ENCODE assay signal across 8 cellular contexts in the genomic region with DNA sequence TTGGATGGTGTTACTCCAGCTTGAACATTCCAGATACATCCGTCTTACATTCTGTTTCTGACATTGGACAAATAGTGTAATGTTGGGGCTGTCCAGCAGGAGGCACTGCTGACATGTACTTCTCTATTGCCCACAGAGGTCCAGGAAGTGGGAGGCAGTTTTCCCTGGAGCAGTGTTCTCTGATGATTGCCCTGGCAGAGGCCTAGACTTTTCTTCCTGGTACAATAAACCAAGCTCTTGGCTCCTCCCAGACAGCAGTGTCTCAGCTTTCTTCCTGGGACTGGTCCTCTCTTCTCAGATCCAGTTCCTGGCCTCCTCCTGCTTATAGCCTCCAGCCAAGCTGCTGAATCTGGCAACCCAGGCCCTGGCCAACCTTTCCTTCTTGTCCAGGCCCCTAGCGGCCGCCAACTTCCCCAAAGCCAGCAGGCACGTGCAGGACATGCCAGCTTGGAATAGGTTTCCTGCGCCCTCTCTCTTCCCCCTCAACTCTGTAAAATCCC. TPM values are rescaled to one million over a fixed set of nuclear protein-coding genes. Genes with fewer than 3 reads are reported as not detected.
DNase-seq lines count a peak whose midpoint lies in the region; ATAC-seq and TF ChIP-seq lines count a peak whose summit lies in the region.

No MANE protein-coding gene starts in this region.

- peak overlapping the region; percentile 69 for H3K4me2 ChIP-seq in OCI-LY3 (ENCODE audit: low read length)

- no peak for TF ChIP-seq POLR2A in transverse colon (IDR thresholded peaks at IDR 0.05)

- WGBS in transverse colon (ENCODE audit: low coverage in 1 of 2), 2 donors, result 43% methylated on average over 5 of the region's 5 CpGs; no CpG with 5 or more reads in 1 of the 2 donors

- peak overlapping the region; percentile 26; the same call in 1 of the 2 replicates for H3K9ac ChIP-seq in OCI-LY3 (ENCODE audit: low read length)

- peak overlapping the region; percentile 27; the same call in 1 of the 2 replicates for H3K4me3 ChIP-seq in OCI-LY3 (ENCODE audit: low read length)
- no peak overlapping the region for H3K4me3 ChIP-seq in fibroblast of pulmonary artery (replicated peaks; ENCODE audit: low read depth, low read length)
- H3K4me3 ChIP-seq in transverse colon, result no peak overlapping the region

- H3K27me3 Mint-ChIP-seq in activated T-helper 17 cell treated with anti-CD3 and anti-CD28 coated beads, Interleukin-2, amount 50 U/mL, for 72 hours, result no peaks in the 10 kb centered on the region
- H3K27me3 Mint-ChIP-seq in nephron progenitor cell (ENCODE audit: low read depth, poor library complexity), result peaks cover 11% of the 10 kb centered on the region

- TF ChIP-seq EP300 in transverse colon (IDR thresholded peaks at IDR 0.05; ENCODE audit: low read depth), result no peak

- H3K4me1 ChIP-seq in OCI-LY3 (ENCODE audit: low read length) (peaks cover 53% of the 10 kb centered on the region), transverse colon (peaks cover 3 to 27% (median 12%) of the 10 kb centered on the region in 4 donors)

- peak; percentile 27 for ATAC-seq in activated T-helper 17 cell treated with anti-CD3 and anti-CD28 coated beads, Interleukin-2, amount 50 U/mL, for 72 hours (replicated peaks)
- no peak for ATAC-seq in GM21423 (IDR thresholded peaks at IDR 0.05; ENCODE audit: unreplicated experiment)

- no peaks in the 10 kb centered on the region for H3K36me3 Mint-ChIP-seq in activated T-helper 17 cell treated with anti-CD3 and anti-CD28 coated beads, Interleukin-2, amount 50 U/mL, for 72 hours (ENCODE audit: low read depth)
- H3K36me3 Mint-ChIP-seq in nephron progenitor cell (ENCODE audit: low read depth), result no peaks in the 10 kb centered on the region

- H4K20me1 ChIP-seq in OCI-LY3 (ENCODE audit: insufficient read depth, low read length), result no peaks in the 10 kb centered on the region

- H3K4me3 Mint-ChIP-seq in activated T-helper 17 cell treated with anti-CD3 and anti-CD28 coated beads, Interleukin-2, amount 50 U/mL, for 72 hours, result no peak overlapping the region
- no peak overlapping the region for H3K4me3 Mint-ChIP-seq in nephron progenitor cell

- H3K9me3 Mint-ChIP-seq in activated T-helper 17 cell treated with anti-CD3 and anti-CD28 coated beads, Interleukin-2, amount 50 U/mL, for 72 hours, result no peaks in the 10 kb centered on the region
- no peaks in the 10 kb centered on the region for H3K9me3 Mint-ChIP-seq in nephron progenitor cell

- TF ChIP-seq CTCF in OCI-LY3 (IDR thresholded peaks at IDR 0.05; ENCODE audit: low read depth, low read length) (peak; percentile 82), fibroblast of pulmonary artery (IDR thresholded peaks at IDR 0.05; ENCODE audit: low read length, missing control alignments) (peak; percentile 85), nephron progenitor cell (IDR thresholded peaks at IDR 0.05) (peak; percentile 84), transverse colon (IDR thresholded peaks at IDR 0.05) (peak; percentile 67 to 95 (median 80))

- intact Hi-C loops in transverse colon (cut with DNase I; ENCODE audit: low total_unique reads), result loop anchor here (2.0 kb wide), 1 partner anchor 191 kb away; no protein-coding TSS in a partner anchor

- H3K36me3 ChIP-seq in OCI-LY3 (replicated peaks; ENCODE audit: low read depth, low read length), result peaks cover 5% of the 10 kb centered on the region
- H3K36me3 ChIP-seq in transverse colon, result no peaks in the 10 kb centered on the region

- in situ Hi-C loops in transverse colon (cut with MboI; ENCODE audit: low pct_ligation_motif_present in 1 of 4, low pct_unique_long_range_greater_than_20kb in 1 of 4, low sequenced_read_pairs in 3 of 4), result loop anchor here (5.0 to 10.0 kb wide), 3 partner anchors 185 to 433 kb away; no protein-coding TSS in a partner anchor

- peak overlapping the region; percentile 84; the same call in 1 of the 2 replicates for H3K27ac ChIP-seq in OCI-LY3 (ENCODE audit: low read length)
- H3K27ac ChIP-seq in transverse colon, result peak overlapping the region; percentile 58 to 75 (median 64)

- H3K4me1 Mint-ChIP-seq in activated T-helper 17 cell treated with anti-CD3 and anti-CD28 coated beads, Interleukin-2, amount 50 U/mL, for 72 hours, result peaks cover 6% of the 10 kb centered on the region
- peaks cover 8% of the 10 kb centered on the region for H3K4me1 Mint-ChIP-seq in nephron progenitor cell

- H3K9me3 ChIP-seq in OCI-LY3 (ENCODE audit: insufficient read depth, low read length), result no peaks in the 10 kb centered on the region
- H3K9me3 ChIP-seq in transverse colon, result no peaks in the 10 kb centered on the region

- H3K27me3 ChIP-seq in OCI-LY3 (ENCODE audit: low read depth, low read length), result no peaks in the 10 kb centered on the region
- H3K27me3 ChIP-seq in transverse colon, result no peaks in the 10 kb centered on the region

- no peak overlapping the region for H3K27ac Mint-ChIP-seq in activated T-helper 17 cell treated with anti-CD3 and anti-CD28 coated beads, Interleukin-2, amount 50 U/mL, for 72 hours
- H3K27ac Mint-ChIP-seq in nephron progenitor cell, result no peak overlapping the region

- DNase-seq in COLO668 (lab: John Stamatoyannopoulos, UW; ENCODE audit: unreplicated experiment), result peak; percentile 83
- DNase-seq in HS-27A (ENCODE audit: low read depth), result peak; percentile 71
- peak; percentile 94 for DNase-seq in fibroblast of pulmonary artery (ENCODE audit: low read depth)
- peak; percentile 87 for DNase-seq in nephron progenitor cell
- peak; percentile 94 for DNase-seq in transverse colon

- H3K79me2 ChIP-seq in OCI-LY3 (ENCODE audit: low read length), result peaks cover 9% of the 10 kb centered on the region

- no peak overlapping the region for H2AFZ ChIP-seq in OCI-LY3 (ENCODE audit: low read depth, low read length)

RNA-seq across cellular contexts. Expression of gene IFNLR1, which starts 14.9 kb away (rescaled TPM):
- 1 to 10 TPM; 1.6 to 9.2 TPM for total RNA-seq in activated T-helper 17 cell treated with anti-CD3 and anti-CD28 coated beads, Interleukin-2, amount 50 U/mL, for 72 hours
- total RNA-seq in transverse colon, result 10 to 100 TPM in 3 of 4 donors, 1 to 10 TPM in 1; 2.6 to 37.4 (median 12.7) TPM

RNA-seq across cellular contexts. Expression of gene IL22RA1, which starts 59.1 kb away (rescaled TPM):
- not detected for total RNA-seq in activated T-helper 17 cell treated with anti-CD3 and anti-CD28 coated beads, Interleukin-2, amount 50 U/mL, for 72 hours
- 10 to 100 TPM in 3 of 4 donors, 1 to 10 TPM in 1; 4.4 to 29.2 (median 27.3) TPM for total RNA-seq in transverse colon

Comparison
In these comparisons a context has a peak if more than half of its experiments do, and no peak if none do; other contexts are left out.
1. RNA of gene IL22RA1, which starts 59.1 kb away (total RNA-seq): 4.4 to 29.2 TPM in transverse colon; not detected in activated T-helper 17 cell treated with anti-CD3 and anti-CD28 coated beads, Interleukin-2, amount 50 U/mL, for 72 hours; every median in the first group is over 4 times any median in the second.
2. Peak in every context shown above with its lines, with median percentiles within 50 percentile points of each other: DNase-seq and CTCF ChIP-seq.